In the genomic region with DNA sequence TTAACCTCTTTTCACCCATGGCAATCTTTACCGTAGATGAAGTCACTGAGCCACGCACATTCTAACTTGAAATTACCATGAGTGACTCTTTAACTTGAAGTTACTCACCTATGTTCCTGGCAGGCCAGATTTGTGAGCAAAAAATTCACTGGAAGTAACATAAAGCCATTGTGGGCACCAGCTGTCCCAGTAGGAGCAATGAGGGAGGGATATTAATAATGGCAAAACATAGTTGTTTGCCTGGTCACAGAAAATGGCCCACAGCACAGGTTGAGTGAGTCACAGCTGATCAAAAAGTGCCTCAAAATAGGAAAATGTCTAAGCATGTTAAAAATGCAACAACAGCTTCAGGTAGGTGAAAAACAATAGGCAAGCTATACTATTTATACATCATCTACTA, we compare ENCODE assay signal across 19 cellular contexts.
"Had no signal": no experiment of that assay in that cellular context is flagged by ENCODE, and none has a peak within 500 bp of the region (broad histone marks: within the 10 kb centered on the region; RNA-seq: fewer than 3 reads in every experiment).

No MANE protein-coding gene starts in this region.

- H3K27ac ChIP-seq: coronary artery, gastrocnemius medialis, prostate gland, right lobe of liver, spleen, suprapubic skin had no signal

- H3K36me3 ChIP-seq: gastrocnemius medialis, prostate gland, right lobe of liver, spleen, suprapubic skin had no signal

- DNase-seq: activated B cell treated with CpG ODN at 0.5 μM for 24 hours; activated CD4-positive, alpha-beta T cell treated with anti-CD3 and anti-CD28 coated beads for 48 hours; activated CD8-positive, alpha-beta T cell treated with anti-CD3 and anti-CD28 coated beads for 36 hours; activated effector memory CD4-positive, alpha-beta T cell treated with Interleukin-2 at 50 U/mL for 16 hours; activated T-cell treated with anti-CD3 and anti-CD28 coated beads, Interleukin-2, amount 50 U/mL, for 4 hours; caudate nucleus; effector CD8-positive, alpha-beta T cell; gastrocnemius medialis; islet precursor cell; left ventricle myocardium superior; mesenchymal stem cell; naive thymus-derived CD8-positive, alpha-beta T cell; right lobe of liver; spleen; T-helper 2 cell had no signal

- H3K4me3 ChIP-seq: coronary artery, gastrocnemius medialis, prostate gland, right lobe of liver, spleen, suprapubic skin had no signal

- H3K4me1 ChIP-seq: gastrocnemius medialis, prostate gland, right lobe of liver, spleen had no signal

- FAIRE-seq: TTC549 had no signal

- H3K9me3 ChIP-seq: gastrocnemius medialis, prostate gland, right lobe of liver, spleen, suprapubic skin had no signal

- H3K27me3 ChIP-seq: gastrocnemius medialis, right lobe of liver, spleen, suprapubic skin had no signal

- ATAC-seq: activated CD8-positive, alpha-beta T cell treated with anti-CD3 and anti-CD28 coated beads for 36 hours; activated T-cell treated with anti-CD3 and anti-CD28 coated beads, Interleukin-2, amount 50 U/mL, for 4 hours; gastrocnemius medialis; left ventricle myocardium superior; naive thymus-derived CD8-positive, alpha-beta T cell; right lobe of liver had no signal
